ENCODE assay signal across 23 cellular contexts in the genomic region with DNA sequence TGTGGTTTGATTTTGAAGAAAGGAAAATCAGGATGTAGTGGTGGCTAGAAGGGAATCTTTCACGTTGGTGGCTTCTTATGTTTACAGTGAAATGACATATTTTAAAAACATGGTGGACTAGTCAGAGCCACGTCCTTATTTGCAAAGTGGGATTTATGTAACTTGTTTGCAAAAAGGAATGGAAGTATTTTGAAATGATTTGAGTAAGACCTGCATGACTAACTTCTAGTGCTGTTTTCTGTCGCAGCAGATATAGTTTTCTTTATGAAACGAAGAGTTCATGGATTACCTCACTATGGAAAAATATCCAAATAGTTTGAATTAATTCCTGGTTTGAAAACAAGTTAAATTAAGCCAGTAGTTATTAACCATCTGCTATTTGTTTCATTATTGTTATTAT.
DNase-seq lines count a peak whose midpoint lies in the region; ATAC-seq and TF ChIP-seq lines count a peak whose summit lies in the region.
"Had no signal": no experiment of that assay in that cellular context is flagged by ENCODE, and none has a peak within 500 bp of the region (broad histone marks: within the 10 kb centered on the region; RNA-seq: fewer than 3 reads in every experiment).

No MANE protein-coding gene starts in this region.

- H3K4me1 ChIP-seq in IMR-90 (ENCODE audit: control insufficient read depth, insufficient read depth, low read length) (no peaks in the 10 kb centered on the region; the same call in 1 of the 2 replicates), neutrophil (ENCODE audit: control insufficient read depth in 1 of 2, insufficient read depth in 1 of 2, low read depth in 1 of 2, low read length in 1 of 2) (peaks cover 41 to 51% of the 10 kb centered on the region in 2 experiments)

- H3K4me3 ChIP-seq in IMR-90 (ENCODE audit: insufficient read depth, low read depth, low read length), result no peak overlapping the region
- H3K4me3 ChIP-seq in epithelial cell of esophagus (ENCODE audit: low read length), result no peak overlapping the region
- no peak overlapping the region for H3K4me3 ChIP-seq in neutrophil (ENCODE audit: low read depth in 1 of 2, low read length in 1 of 2)
- H3K4me3 ChIP-seq: A549, GM12878, GM23248, PC-9 had no signal

- no peak overlapping the region for H3K18ac ChIP-seq in IMR-90 (ENCODE audit: low read depth, low read length)

- no peak overlapping the region for H3K27ac ChIP-seq in IMR-90 (ENCODE audit: insufficient read depth, low read length)
- H3K27ac ChIP-seq in neutrophil, result peak overlapping the region; percentile 69
- H3K27ac ChIP-seq: A549, GM23248, PC-9 had no signal

- H3K14ac ChIP-seq in IMR-90 (replicated peaks; ENCODE audit: low read depth, low read length), result no peak overlapping the region

- peaks cover 2% of the 10 kb centered on the region; the same call in 1 of the 2 replicates for H3K9me1 ChIP-seq in IMR-90 (ENCODE audit: insufficient read depth, low read length)

- CTCF ChIA-PET in IMR-90 (lab: Yijun Ruan, JAX), result no interaction called here

- TF ChIP-seq POLR2A in IMR-90 (IDR thresholded peaks at IDR 0.05; ENCODE audit: low read depth, low read length), result no peak

- no peaks in the 10 kb centered on the region for H3K9me3 ChIP-seq in IMR-90 (ENCODE audit: control insufficient read depth, insufficient read depth, low read length)
- H3K9me3 ChIP-seq in neutrophil, result no peaks in the 10 kb centered on the region
- H3K9me3 ChIP-seq: A549 had no signal

- H2AFZ ChIP-seq in IMR-90 (replicated peaks; ENCODE audit: low read length, poor library complexity), result no peak overlapping the region
- H2AFZ ChIP-seq: GM23248, PC-9 had no signal

- intact Hi-C loops in IMR-90 (cut with micrococcal nuclease), result no loop called here

- H3K9ac ChIP-seq in IMR-90 (ENCODE audit: low read depth, low read length), result no peak overlapping the region
- H3K9ac ChIP-seq: GM23248 had no signal

- no peak overlapping the region for H3K4ac ChIP-seq in IMR-90 (ENCODE audit: low read depth, low read length)

- H2BK15ac ChIP-seq in IMR-90 (ENCODE audit: low read depth, low read length), result no peak overlapping the region

- POLR2A ChIA-PET in IMR-90 (lab: Charles Lee; ENCODE audit: unreplicated experiment), result interaction anchor here (0.6 kb wide), 1 partner anchor 20 kb away, joined by 3 read pairs; no protein-coding TSS in a partner anchor

- no peak overlapping the region for H4K91ac ChIP-seq in IMR-90 (ENCODE audit: insufficient read depth, low read depth, low read length)

- peaks cover 9% of the 10 kb centered on the region for H3K27me3 ChIP-seq in IMR-90 (ENCODE audit: control insufficient read depth, insufficient read depth, low read length)
- H3K27me3 ChIP-seq in neutrophil, result no peaks in the 10 kb centered on the region

- no peak overlapping the region for H2BK120ac ChIP-seq in IMR-90 (ENCODE audit: low read depth, low read length)

- no peak overlapping the region for H2BK20ac ChIP-seq in IMR-90 (ENCODE audit: low read depth, low read length)

- in situ Hi-C loops in IMR-90 (cut with MboI; ENCODE audit: low sequenced_read_pairs), result no loop called here

- no peak overlapping the region for H2BK5ac ChIP-seq in IMR-90 (ENCODE audit: low read depth, low read length, poor library complexity, severe bottlenecking)

- no peak for TF ChIP-seq CTCF in IMR-90 (conservative IDR thresholded peaks at IDR 0.05; ENCODE audit: low read depth, low read length)
- TF ChIP-seq CTCF in epithelial cell of esophagus (IDR thresholded peaks at IDR 0.05; ENCODE audit: insufficient read depth, low read depth, low read length, missing control alignments), result no peak
- TF ChIP-seq CTCF in neutrophil (IDR thresholded peaks at IDR 0.05), result no peak

- no peaks in the 10 kb centered on the region for H3K36me3 ChIP-seq in IMR-90 (ENCODE audit: control insufficient read depth, insufficient read depth, low read length)
- no peaks in the 10 kb centered on the region for H3K36me3 ChIP-seq in neutrophil

- H3K79me1 ChIP-seq in IMR-90 (ENCODE audit: low read depth in 1 of 2, low read length in 2 of 2), result no peaks in the 10 kb centered on the region

- no peak overlapping the region for H4K5ac ChIP-seq in IMR-90 (ENCODE audit: low read depth, low read length)

- WGBS in IMR-90 (ENCODE audit: extremely low coverage in 2 of 2, insufficient read length in 1 of 2), 2 experiments, result no CpG with 5 or more reads among the region's 4 CpGs

- DNase-seq in ELR (ENCODE audit: low read depth), result peak; percentile 25
- peak; percentile 52 for DNase-seq in IMR-90
- DNase-seq in epithelial cell of esophagus (ENCODE audit: low read depth), result peak; percentile 33
- DNase-seq in NCI-H2227 treated with DMSO at 0.1 percent for 48 hours (lab: John Stamatoyannopoulos, UW), result no peak
- no peak for DNase-seq in NCI-H2171 (lab: John Stamatoyannopoulos, UW)
- DNase-seq: CD4-positive, CD25-positive, alpha-beta regulatory T cell; DMS79; GM23248; KBM-7; MM.1S; NCI-H1092 treated with DMSO at 0.1 percent for 48 hours; NCI-H146; NCI-H2029 treated with DMSO at 0.1 percent for 48 hours; NCI-H524 treated with DMSO at 0.1 percent for 48 hours; PC-9; RPMI8226; SHP77; SW 1271 had no signal

- BruUV-seq in IMR-90 (replicated peaks; lab: Mats Ljungman, UMichigan), result no TSS peak

- H3K23ac ChIP-seq in IMR-90 (ENCODE audit: low read depth, low read length), result no peak overlapping the region

- no peak for TF ChIP-seq RAD21 in IMR-90 (IDR thresholded peaks at IDR 0.05; ENCODE audit: low read length)

- no peak overlapping the region for H2AK9ac ChIP-seq in IMR-90 (replicated peaks; ENCODE audit: low read depth, low read length, poor library complexity)

- no peak overlapping the region for H3K56ac ChIP-seq in IMR-90 (ENCODE audit: extremely low read depth, insufficient read depth, low read length)

- H4K8ac ChIP-seq in IMR-90 (ENCODE audit: low read depth in 2 of 2, low read length in 2 of 2), result no peak overlapping the region

- no peak overlapping the region for H2AK5ac ChIP-seq in IMR-90 (ENCODE audit: low read depth, low read length)

- dilution Hi-C loops in IMR-90 (cut with HindIII; ENCODE audit: low sequenced_read_pairs, unreplicated experiment), result no loop called here

- H4K20me1 ChIP-seq in IMR-90 (ENCODE audit: insufficient read depth, low read length), result no peaks in the 10 kb centered on the region

- peak; percentile 87 for ATAC-seq in IMR-90 (ENCODE audit: low read depth)
- no peak for ATAC-seq in HG02840 (IDR thresholded peaks at IDR 0.05; ENCODE audit: low FRiP score, unreplicated experiment)
- ATAC-seq: A549, GM12878, HepG2 had no signal

- peak overlapping the region; percentile 42; the same call in 1 of the 2 replicates for H3K4me2 ChIP-seq in IMR-90 (ENCODE audit: low read depth, low read length)
- H3K4me2 ChIP-seq: A549, PC-9 had no signal

TF ChIP-seq in IMR-90, 13 proteins besides CTCF, POLR2A, EP300 and RAD21:
- TF ChIP-seq RCOR1 (IDR thresholded peaks at IDR 0.05; ENCODE audit: insufficient replicate concordance, low read length) (no peak), CEBPB (IDR thresholded peaks at IDR 0.05; ENCODE audit: low read depth, low read length) (peak; percentile 38; the same call in 1 of the 2 replicates)

Comparison
In these comparisons a context has a peak if more than half of its experiments do, and no peak if none do; other contexts are left out.
1. DNase-seq: peak in ELR (single experiment), IMR-90 (single experiment) and epithelial cell of esophagus (single experiment); none in NCI-H2227 treated with DMSO at 0.1 percent for 48 hours (single experiment) and NCI-H2171 (single experiment).